21 cellular contexts compared by ENCODE assay signal in the genomic region with DNA sequence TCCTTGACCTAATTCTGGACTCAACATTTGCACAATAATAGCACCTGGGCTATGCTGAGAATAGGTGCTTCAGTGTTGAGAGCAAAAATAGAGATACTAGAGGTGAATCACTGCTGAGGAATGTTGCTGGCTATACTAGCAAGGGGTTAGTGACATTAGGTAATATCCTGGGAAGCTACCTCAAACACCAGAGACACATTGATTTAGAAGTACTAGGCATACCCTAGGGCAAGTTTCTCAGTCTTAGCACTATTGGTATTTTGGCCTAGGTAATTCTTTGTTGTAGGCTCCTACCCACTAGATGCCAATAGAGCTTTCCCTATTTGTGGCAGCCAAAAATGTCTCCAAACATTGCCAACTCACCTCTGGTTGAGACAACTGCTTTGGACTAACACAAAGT.
A peak's percentile ranks its signal among the peaks of the same experiment; 100 is the strongest.
DNase-seq lines count a peak whose midpoint lies in the region; ATAC-seq and TF ChIP-seq lines count a peak whose summit lies in the region.
"Had no signal": no experiment of that assay in that cellular context is flagged by ENCODE, and none has a peak within 500 bp of the region (broad histone marks: within the 10 kb centered on the region; RNA-seq: fewer than 3 reads in every experiment).

No MANE protein-coding gene starts in this region.

- H3K27ac ChIP-seq in HUES64 (ENCODE audit: low read depth, low read length) = peak overlapping the region; percentile 86
- H3K27ac ChIP-seq: dorsolateral prefrontal cortex, esophagus squamous epithelium, HL-60, upper lobe of left lung had no signal

- no peak overlapping the region for H3K4me3 Mint-ChIP-seq in Caco-2 (ENCODE audit: unreplicated experiment)
- H3K4me3 Mint-ChIP-seq: B cell, neural crest cell had no signal

- H3K27me3 ChIP-seq in Caco-2 (replicated peaks; ENCODE audit: control insufficient read depth, insufficient read depth, low read length) = no peaks in the 10 kb centered on the region
- H3K27me3 ChIP-seq in HUES64 (ENCODE audit: insufficient read depth, low read length) = no peaks in the 10 kb centered on the region
- no peaks in the 10 kb centered on the region for H3K27me3 ChIP-seq in kidney epithelial cell (ENCODE audit: control insufficient read depth, insufficient read depth, low read length)
- H3K27me3 ChIP-seq: esophagus squamous epithelium, upper lobe of left lung had no signal

- peak overlapping the region; percentile 57; the same call in 1 of the 2 replicates for H3K9ac ChIP-seq in HUES64 (ENCODE audit: low read depth, low read length)

- CTCF ChIA-PET in Caco-2 (lab: Charles Lee) = interaction anchor here (0.7 to 1.0 kb wide), 2 partner anchors 46 to 433 kb away, joined by 3 to 4 read pairs; no protein-coding TSS in a partner anchor

- TF ChIP-seq CTCF in Caco-2 (IDR thresholded peaks at IDR 0.05; ENCODE audit: insufficient read depth in 1 of 2, low read depth in 1 of 2, low read length in 1 of 2, severe bottlenecking in 1 of 2, unreplicated experiment in 1 of 2) = no peak
- no peak for TF ChIP-seq CTCF in epithelial cell of esophagus (IDR thresholded peaks at IDR 0.05; ENCODE audit: insufficient read depth, low read depth, low read length, missing control alignments)
- TF ChIP-seq CTCF in kidney epithelial cell (IDR thresholded peaks at IDR 0.05; ENCODE audit: insufficient read depth, low read length, poor library complexity, severe bottlenecking) = no peak

- H3K4me1 ChIP-seq in Caco-2 (peaks cover 12% of the 10 kb centered on the region), HUES64 (ENCODE audit: insufficient read depth, low read length) (peaks cover 17% of the 10 kb centered on the region)
- H3K4me1 ChIP-seq: esophagus squamous epithelium, upper lobe of left lung had no signal

- no peak overlapping the region for H3K4me3 ChIP-seq in Caco-2 (ENCODE audit: low read depth, low read length)
- H3K4me3 ChIP-seq in HUES64 (ENCODE audit: low read length) = no peak overlapping the region
- no peak overlapping the region for H3K4me3 ChIP-seq in epithelial cell of esophagus (ENCODE audit: low read length)
- H3K4me3 ChIP-seq in kidney epithelial cell (ENCODE audit: low read depth, low read length) = no peak overlapping the region
- H3K4me3 ChIP-seq: dorsolateral prefrontal cortex, esophagus squamous epithelium, upper lobe of left lung had no signal

- H3K36me3 ChIP-seq in Caco-2 (ENCODE audit: control insufficient read depth, insufficient read depth, low read length) (no peaks in the 10 kb centered on the region), HUES64 (ENCODE audit: insufficient read depth, low read length) (peaks cover 12% of the 10 kb centered on the region), kidney epithelial cell (ENCODE audit: control insufficient read depth, insufficient read depth, low read length) (no peaks in the 10 kb centered on the region)
- H3K36me3 ChIP-seq: esophagus squamous epithelium, upper lobe of left lung had no signal

- in situ Hi-C loops in G401 (cut with HindIII; ENCODE audit: low sequenced_read_pairs) = no loop called here

- no peak for ATAC-seq in HG02981 (IDR thresholded peaks at IDR 0.05; ENCODE audit: unreplicated experiment)
- ATAC-seq: Right ventricle myocardium inferior had no signal

- POLR2A ChIA-PET in Caco-2 (lab: Charles Lee) = no interaction called here

- no peaks in the 10 kb centered on the region for H3K27me3 Mint-ChIP-seq in Caco-2 (ENCODE audit: insufficient read depth, unreplicated experiment)
- H3K27me3 Mint-ChIP-seq: B cell had no signal

- H3K9me3 Mint-ChIP-seq in Caco-2 (ENCODE audit: unreplicated experiment) = peaks cover 19% of the 10 kb centered on the region

- H3K27ac Mint-ChIP-seq in Caco-2 (ENCODE audit: unreplicated experiment) = peak overlapping the region; percentile 19
- H3K27ac Mint-ChIP-seq: B cell had no signal

- intact Hi-C loops in Caco-2 (cut with micrococcal nuclease; ENCODE audit: unreplicated experiment) = no loop called here

- 0 out of 2 replicates have a peak, but pooled peaks cover 2% of the 10 kb centered on the region for H3K9me3 ChIP-seq in Caco-2
- peaks cover 19% of the 10 kb centered on the region for H3K9me3 ChIP-seq in HUES64 (ENCODE audit: insufficient read depth, low read depth, low read length)
- H3K9me3 ChIP-seq: esophagus squamous epithelium, upper lobe of left lung had no signal

- H3K36me3 Mint-ChIP-seq in Caco-2 (ENCODE audit: insufficient read depth, unreplicated experiment) = no peaks in the 10 kb centered on the region

- peaks cover 10% of the 10 kb centered on the region for H3K4me1 Mint-ChIP-seq in Caco-2 (ENCODE audit: low read depth, unreplicated experiment)
- H3K4me1 Mint-ChIP-seq: B cell, neural crest cell had no signal

- DNase-seq in Caco-2 = peak in 1 of 2 experiments; percentile 63
- peak; percentile 94 for DNase-seq in epithelial cell of esophagus (ENCODE audit: low read depth)
- peak; percentile 29 for DNase-seq in kidney epithelial cell (ENCODE audit: low read depth)
- no peak for DNase-seq in SHP77 treated with DMSO at 0.1 percent for 48 hours (lab: John Stamatoyannopoulos, UW)
- no peak for DNase-seq in MV-4-11 (lab: John Stamatoyannopoulos, UW)
- DNase-seq in G401 (ENCODE audit: low spot score) = no peak
- DNase-seq: caudate nucleus; dorsolateral prefrontal cortex; esophagus squamous epithelium; GDM1; KG1; NCI-H2029 treated with DMSO at 0.1 percent for 48 hours; NCI-H510A; stimulated activated CD4-positive, alpha-beta T cell treated with anti-CD3 and anti-CD28 coated beads, Interleukin-4, amount 100 ng/mL, for 4 hours; upper lobe of left lung had no signal

- no TSS peak for BruUV-seq in Caco-2 (replicated peaks; lab: Mats Ljungman, UMichigan)

Comparison
In these comparisons a context has a peak if more than half of its experiments do, and no peak if none do; other contexts are left out.
1. DNase-seq: peak in epithelial cell of esophagus (single experiment) and kidney epithelial cell (single experiment); none in SHP77 treated with DMSO at 0.1 percent for 48 hours (single experiment), MV-4-11 (single experiment) and G401 (single experiment).